Comparison of ENCODE assay signal across 8 cellular contexts in genomic region chr2:37083873-37084792, GRCh38. TPM values are rescaled to one million over a fixed set of nuclear protein-coding genes. Genes with fewer than 3 reads are reported as not detected.
DNase-seq lines count a peak whose midpoint lies in the region; FAIRE-seq and TF ChIP-seq lines count a peak whose summit lies in the region.

GPATCH11 (plus strand) TSS chr2:37084518; CDS start chr2:37088382, 3,864 bp downstream.
HEATR5B (minus strand) TSS chr2:37084372; CDS start chr2:37083414, 958 bp downstream.

- H3K27ac ChIP-seq in neuronal stem cell (replicated peaks; ENCODE audit: low read length), result no peak within 1 kb of the TSS

- H2BK12ac ChIP-seq in neuronal stem cell (ENCODE audit: low read length), result no peak within 1 kb of the TSS

- H3K23ac ChIP-seq in neuronal stem cell (ENCODE audit: low read depth, low read length, poor library complexity), result no peak within 1 kb of the TSS

- H2AK5ac ChIP-seq in neuronal stem cell (ENCODE audit: low read depth, low read length), result no peak within 1 kb of the TSS

- H3K4me1 ChIP-seq in HAP-1 (peaks cover 12% of the 10 kb centered on the region), neuronal stem cell (ENCODE audit: control insufficient read depth in 2 of 2, insufficient read depth in 1 of 2, low read depth in 1 of 2, low read length in 2 of 2) (peaks cover 4 to 5% of the 10 kb centered on the region in 2 donors)

- no peak within 1 kb of the TSS for H3K14ac ChIP-seq in neuronal stem cell (ENCODE audit: low read length)

- H2AFZ ChIP-seq in neuronal stem cell (ENCODE audit: low read length), result peak within 1 kb of the TSS; percentile 92

- no CpG with 5 or more reads among the region's 74 CpGs for WGBS in neuronal stem cell (ENCODE audit: extremely low coverage in 2 of 2, insufficient read length in 2 of 2, insufficient replicate concordance in 1 of 2), 2 donors

- no peak for TF ChIP-seq CTCF in subcutaneous adipose tissue (IDR thresholded peaks at IDR 0.05; ENCODE audit: low read depth)

- no peak for FAIRE-seq in frontal cortex (lab: Jason Lieb, UNC)

- DNase-seq in G401 (ENCODE audit: low spot score) (peak; percentile 98), HAP-1 (ENCODE audit: low spot score in 2 of 2) (peak; percentile 97 to 98), MG63 (peak; percentile 92), SHP77 (lab: John Stamatoyannopoulos, UW) (peak; percentile 94 to 96), frontal cortex (ENCODE audit: low spot score in 2 of 2) (peak; percentile 81 to 94), neuronal stem cell (ENCODE audit: low spot score) (peak; percentile 93)
- DNase-seq in activated effector memory CD4-positive, alpha-beta T cell treated with anti-CD3 and anti-CD28 coated beads, Interleukin-2, amount 50 U/mL, for 16 hours, result peak; percentile 97

- H3K9me3 ChIP-seq in HAP-1 (no peaks in the 10 kb centered on the region), MG63 (no peaks in the 10 kb centered on the region), neuronal stem cell (replicated peaks in 1 of 2; ENCODE audit: control insufficient read depth in 2 of 2, insufficient read depth in 1 of 2, low read depth in 1 of 2, low read length in 2 of 2) (peaks cover 0 to 1% of the 10 kb centered on the region in 2 donors)

- H2BK120ac ChIP-seq in neuronal stem cell (ENCODE audit: low read depth, low read length), result no peak within 1 kb of the TSS

- H3K4me2 ChIP-seq in neuronal stem cell (ENCODE audit: insufficient read depth, low read length, poor library complexity, severe bottlenecking), result peak within 1 kb of the TSS; percentile 75

- H3K79me1 ChIP-seq in neuronal stem cell (ENCODE audit: low read depth, low read length), result no peaks in the 10 kb centered on the region

- H3K18ac ChIP-seq in neuronal stem cell (ENCODE audit: low read length), result peak within 1 kb of the TSS; percentile 29

- no peak within 1 kb of the TSS for H4K8ac ChIP-seq in neuronal stem cell (ENCODE audit: low read depth, low read length)

- H3K27me3 ChIP-seq in HAP-1 (ENCODE audit: low read depth), result no peaks in the 10 kb centered on the region
- no peaks in the 10 kb centered on the region for H3K27me3 ChIP-seq in MG63
- H3K27me3 ChIP-seq in neuronal stem cell (ENCODE audit: control insufficient read depth in 3 of 3, insufficient read depth in 3 of 3, low read depth in 1 of 3, low read length in 3 of 3), result no peaks in the 10 kb centered on the region

- no peak within 1 kb of the TSS for H4K91ac ChIP-seq in neuronal stem cell (ENCODE audit: low read depth, low read length, poor library complexity)

- no peak within 1 kb of the TSS for H3K4ac ChIP-seq in neuronal stem cell (ENCODE audit: low read length)

- peak within 1 kb of the TSS; percentile 85 for H3K9ac ChIP-seq in neuronal stem cell (ENCODE audit: low read depth, low read length, poor library complexity)

- in situ Hi-C loops in G401 (cut with HindIII; ENCODE audit: low sequenced_read_pairs) (no loop called here), HAP-1 (cut with MboI; ENCODE audit: low sequenced_read_pairs) (no loop called here)

- H2BK5ac ChIP-seq in neuronal stem cell (ENCODE audit: low read length), result no peak within 1 kb of the TSS

- peaks cover 9% of the 10 kb centered on the region; the same call in 1 of the 2 replicates for H3K36me3 ChIP-seq in HAP-1 (replicated peaks)
- H3K36me3 ChIP-seq in MG63, result peaks cover 23% of the 10 kb centered on the region
- peaks cover 2 to 19% of the 10 kb centered on the region in 2 donors for H3K36me3 ChIP-seq in neuronal stem cell (replicated peaks in 1 of 2; ENCODE audit: control insufficient read depth in 2 of 2, insufficient read depth in 2 of 2, low read length in 2 of 2)

- peak within 1 kb of the TSS; percentile 84 for H3K4me3 ChIP-seq in HAP-1
- H3K4me3 ChIP-seq in MG63, result peak within 1 kb of the TSS; percentile 97
- H3K4me3 ChIP-seq in neuronal stem cell (ENCODE audit: low read length in 2 of 2), result peak within 1 kb of the TSS; percentile 78 to 99

- H2BK15ac ChIP-seq in neuronal stem cell (ENCODE audit: low read length), result no peak within 1 kb of the TSS

RNA-seq across cellular contexts. Expression of gene GPATCH11, which starts in this region (rescaled TPM):
- total RNA-seq in G401 (2014; rRNA removed; shearing (Covaris generic)), result 3.1 and 3.8 TPM in 2 replicates
- total RNA-seq in MG63 (2014; rRNA removed; shearing (Covaris generic); ENCODE audit: low replicate concordance), result 6.3 and 9.0 TPM in 2 replicates
- total RNA-seq in frontal cortex, result 21.6 TPM
- 12.4 TPM for polyA plus RNA-seq in neuronal stem cell (2013, experiment 1 of 2)
- polyA plus RNA-seq in neuronal stem cell (2013, experiment 2 of 2), result 13.9 TPM
- 10 to 100 TPM; 30.3 to 61.4 (median 43.8) TPM for total RNA-seq in subcutaneous adipose tissue

RNA-seq across cellular contexts. Expression of gene HEATR5B, which starts in this region (rescaled TPM):
- 7.9 and 8.2 TPM in 2 replicates for total RNA-seq in G401 (2014; rRNA removed; shearing (Covaris generic))
- total RNA-seq in MG63 (2014; rRNA removed; shearing (Covaris generic); ENCODE audit: low replicate concordance), result 2.9 and 3.5 TPM in 2 replicates
- total RNA-seq in frontal cortex (125 TPM), subcutaneous adipose tissue (10 to 100 TPM; 32.8 to 54.2 (median 45.6) TPM)
- polyA plus RNA-seq in neuronal stem cell (2013, experiment 1 of 2), result 5.3 TPM
- polyA plus RNA-seq in neuronal stem cell (2013, experiment 2 of 2), result 4.8 TPM
